ENCODE assay signal across 8 cellular contexts in genomic region chr1:212413902-212414327, GRCh38. TPM values are rescaled to one million over a fixed set of nuclear protein-coding genes. Genes with fewer than 3 reads are reported as not detected.
DNase-seq lines count a peak whose midpoint lies in the region; ATAC-seq and TF ChIP-seq lines count a peak whose summit lies in the region.

No MANE protein-coding gene starts in this region.

- BruUV-seq in MCF 10A (replicated peaks; lab: Mats Ljungman, UMichigan) = no TSS peak

- H3K27me3 ChIP-seq in AG04450 (ENCODE audit: control insufficient read depth, insufficient read depth, low read length) = no peaks in the 10 kb centered on the region
- no peaks in the 10 kb centered on the region for H3K27me3 ChIP-seq in tibial artery

- peak overlapping the region; percentile 90 for H3K4me3 ChIP-seq in AG04450 (ENCODE audit: low read depth, low read length)
- peak overlapping the region; percentile 79 for H3K4me3 ChIP-seq in Jurkat, Clone E6-1 (ENCODE audit: low read length)
- peak overlapping the region; percentile 72 for H3K4me3 ChIP-seq in lower leg skin (ENCODE audit: low read depth, poor library complexity, severe bottlenecking)
- peak overlapping the region; percentile 72 to 93 for H3K4me3 ChIP-seq in tibial artery

- intact Hi-C loops in MCF 10A (cut with micrococcal nuclease) (no loop called here), lower leg skin (cut with DNase I; ENCODE audit: low total_unique reads) (no loop called here), tibial artery (cut with DNase I; ENCODE audit: low total_unique reads) (no loop called here)

- ATAC-seq in GM18870 (IDR thresholded peaks at IDR 0.05; ENCODE audit: unreplicated experiment) = peak; percentile 2

- H3K27ac ChIP-seq in AG04450 (ENCODE audit: low read depth, low read length) = no peak overlapping the region
- peak overlapping the region in 1 of 2 donors; percentile 64 for H3K27ac ChIP-seq in tibial artery

- H3K4me1 ChIP-seq in tibial artery = peaks cover 0 to 12% (median 7%) of the 10 kb centered on the region in 4 donors

- TF ChIP-seq CTCF in AG04450 (IDR thresholded peaks at IDR 0.05; ENCODE audit: low read depth, low read length) = no peak
- no peak for TF ChIP-seq CTCF in MCF 10A (IDR thresholded peaks at IDR 0.05; ENCODE audit: unreplicated experiment)
- no peak for TF ChIP-seq CTCF in lower leg skin (IDR thresholded peaks at IDR 0.05)
- no peak for TF ChIP-seq CTCF in tibial artery (IDR thresholded peaks at IDR 0.05)

- H3K36me3 Mint-ChIP-seq in MCF 10A (ENCODE audit: insufficient read depth, unreplicated experiment) = peaks cover 11% of the 10 kb centered on the region

- peaks cover 17% of the 10 kb centered on the region for H3K4me1 Mint-ChIP-seq in MCF 10A (ENCODE audit: insufficient read depth, unreplicated experiment)

- H3K27ac Mint-ChIP-seq in MCF 10A (ENCODE audit: low read depth, unreplicated experiment) = no peak overlapping the region

- no peak for TF ChIP-seq POLR2A in lower leg skin (IDR thresholded peaks at IDR 0.05)

- H3K9me3 ChIP-seq in AG04450 (ENCODE audit: control insufficient read depth, insufficient read depth, low read length) (no peaks in the 10 kb centered on the region; the same call in 1 of the 2 replicates), tibial artery (no peaks in the 10 kb centered on the region)

- DNase-seq in AG04450 (ENCODE audit: low read depth, low spot score) (no peak), MCF 10A (ENCODE audit: unreplicated experiment) (peak; percentile 46), lower leg skin (ENCODE audit: low spot score in 2 of 2) (no peak), tibial artery (no peak), NCI-H345 (lab: John Stamatoyannopoulos, UW) (no peak), D341Med (ENCODE audit: low spot score) (no peak)
- DNase-seq in Jurkat, Clone E6-1 (ENCODE audit: low read depth, low spot score) = no peak

- H3K9me3 Mint-ChIP-seq in MCF 10A (ENCODE audit: unreplicated experiment) = no peaks in the 10 kb centered on the region

- H3K4me3 Mint-ChIP-seq in MCF 10A (ENCODE audit: unreplicated experiment) = peak overlapping the region; percentile 80

- 15 to 18% methylated on average over 21 of the region's 21 CpGs for WGBS in lower leg skin, 2 donors

- CTCF ChIA-PET in AG04450 (lab: Charles Lee) (interaction anchor here (2.3 kb wide), 1 partner anchor 42 kb away, joined by 9 read pairs; no protein-coding TSS in a partner anchor), MCF 10A (lab: Yijun Ruan, JAX) (interaction anchor here (0.7 to 7.8 kb wide), 5 partner anchors 43 to 735 kb away, joined by 3 to 46 read pairs (median 7); no protein-coding TSS in a partner anchor)

- H3K27me3 Mint-ChIP-seq in MCF 10A (ENCODE audit: insufficient read depth, unreplicated experiment) = no peaks in the 10 kb centered on the region

- peaks cover 0 to 29% (median 14%) of the 10 kb centered on the region in 3 donors for H3K36me3 ChIP-seq in tibial artery

- POLR2A ChIA-PET in AG04450 (lab: Yijun Ruan, JAX) = no interaction called here
- POLR2A ChIA-PET in MCF 10A (lab: Yijun Ruan, JAX) = interaction anchor here (0.6 to 2.5 kb wide), 10 partner anchors 10 to 1908 kb away, joined by 3 to 15 read pairs (median 4); partner anchors contain the start of genes NENF, NSL1 and TATDN3

RNA-seq across cellular contexts. Expression of gene PACC1, which starts 0.8 kb away (rescaled TPM):
- polyA plus RNA-seq in AG04450 (2011; rRNA removed) = 10.6 and 12.6 TPM in 2 replicates
- polyA minus RNA-seq in AG04450 (2011; rRNA and poly(A)+ RNA removed) = 13.5 and 22.7 TPM in 2 replicates
- polyA plus RNA-seq in Jurkat, Clone E6-1 (2012; ENCODE audit: insufficient read depth, insufficient read length) = 39.3 TPM
- total RNA-seq in MCF 10A (2022) (23.0 and 23.3 TPM in 2 replicates), lower leg skin (1 to 10 TPM; 2.5 to 8.6 (median 6.1) TPM)

RNA-seq across cellular contexts. Expression of gene NENF, which starts 18.8 kb away (rescaled TPM):
- polyA plus RNA-seq in AG04450 (2011; rRNA removed) = 73.4 and 81.7 TPM in 2 replicates
- polyA minus RNA-seq in AG04450 (2011; rRNA and poly(A)+ RNA removed) = 17.2 and 22.2 TPM in 2 replicates
- polyA plus RNA-seq in Jurkat, Clone E6-1 (2012; ENCODE audit: insufficient read depth, insufficient read length) = 82.7 TPM
- total RNA-seq in MCF 10A (2022) (110 and 122 TPM in 2 replicates), lower leg skin (100 to 1,000 TPM in 1 of 4 donors, 10 to 100 TPM in 3; 82.8 to 139 (median 84.6) TPM)
